1 cellular context compared by ENCODE assay signal in genomic region chr18:811192-812122, GRCh38.
TF ChIP-seq lines count a peak whose summit lies in the region.

No MANE protein-coding gene starts in this region.

TF ChIP-seq in K562, 482 proteins besides CTCF, POLR2A, EP300 and RAD21 (continued from another document):
- TF ChIP-seq ZMIZ1 (IDR thresholded peaks at IDR 0.05; ENCODE audit: low read depth in 2 of 2, low read length in 2 of 2) (no peak), SMAD4 (CRISPR knock-in tag; conservative IDR thresholded peaks at IDR 0.05) (peak; percentile 62; the same call in 1 of the 2 replicates), RERE (CRISPR knock-in tag; IDR thresholded peaks at IDR 0.05; ENCODE audit: borderline replicate concordance) (peak; percentile 67; the same call in 1 of the 2 replicates), GABPB2 (CRISPR knock-in tag; conservative IDR thresholded peaks at IDR 0.05) (no peak), RBM22 (IDR thresholded peaks at IDR 0.05; ENCODE audit: low read depth, low read length, poor library complexity, severe bottlenecking) (peak; percentile 70), CHD1 (IDR thresholded peaks at IDR 0.05; ENCODE audit: low read length) (peak; percentile 90), TBP (optimal IDR thresholded peaks at IDR 0.05; ENCODE audit: low read depth, low read length) (peak; percentile 21), RBM14 (IDR thresholded peaks at IDR 0.05; ENCODE audit: borderline replicate concordance, insufficient read depth, low read depth, low read length) (peak; percentile 79; the same call in 1 of the 2 replicates), PCBP1 (IDR thresholded peaks at IDR 0.05; ENCODE audit: low read depth, low read length, poor library complexity, severe bottlenecking) (peak; percentile 90), ZNF431 (CRISPR knock-in tag; IDR thresholded peaks at IDR 0.05) (peak; percentile 77), ESRRA (IDR thresholded peaks at IDR 0.05; ENCODE audit: borderline replicate concordance, low read depth) (no peak), AFF1 (IDR thresholded peaks at IDR 0.05; ENCODE audit: low read depth in 1 of 2, partially characterized antibody in 2 of 2) (peak in 1 of 2 experiments; percentile 38), ZNF511 (CRISPR knock-in tag; IDR thresholded peaks at IDR 0.05) (peak; percentile 86; the same call in 1 of the 2 replicates), ZNF239 (CRISPR knock-in tag; IDR thresholded peaks at IDR 0.05) (no peak), POU5F1 (IDR thresholded peaks at IDR 0.05; ENCODE audit: borderline replicate concordance, low read depth, low read length, partially characterized antibody) (no peak), SP1 (CRISPR knock-in tag; IDR thresholded peaks at IDR 0.05) (0 out of 2 replicates have a peak, but pooled peaks have one; percentile 8), ZNF592 (IDR thresholded peaks at IDR 0.05) (no peak), SAP30 (IDR thresholded peaks at IDR 0.05; ENCODE audit: borderline replicate concordance, insufficient read depth, low read depth, low read length, poor library complexity, severe bottlenecking) (peak; percentile 81), FUS (optimal IDR thresholded peaks at IDR 0.05; ENCODE audit: low read depth, low read length) (peak; percentile 9), CGGBP1 (CRISPR knock-in tag; IDR thresholded peaks at IDR 0.05) (peak; percentile 16; the same call in 1 of the 2 replicates), ARNT (IDR thresholded peaks at IDR 0.05) (0 out of 4 replicates have a peak, but pooled peaks of 1 of the 2 experiments have one; percentile 40), PTBP1 (IDR thresholded peaks at IDR 0.05; ENCODE audit: low read depth, low read length) (0 out of 2 replicates have a peak, but pooled peaks have one; percentile 56), ZNF12 (CRISPR knock-in tag; IDR thresholded peaks at IDR 0.05) (0 out of 2 replicates have a peak, but pooled peaks have one; percentile 35), NR1H2 (CRISPR knock-in tag; IDR thresholded peaks at IDR 0.05) (0 out of 2 replicates have a peak, but pooled peaks have one; percentile 22), MAFK (IDR thresholded peaks at IDR 0.05; ENCODE audit: low read length) (no peak)
- TF ChIP-seq, protein P1, sequence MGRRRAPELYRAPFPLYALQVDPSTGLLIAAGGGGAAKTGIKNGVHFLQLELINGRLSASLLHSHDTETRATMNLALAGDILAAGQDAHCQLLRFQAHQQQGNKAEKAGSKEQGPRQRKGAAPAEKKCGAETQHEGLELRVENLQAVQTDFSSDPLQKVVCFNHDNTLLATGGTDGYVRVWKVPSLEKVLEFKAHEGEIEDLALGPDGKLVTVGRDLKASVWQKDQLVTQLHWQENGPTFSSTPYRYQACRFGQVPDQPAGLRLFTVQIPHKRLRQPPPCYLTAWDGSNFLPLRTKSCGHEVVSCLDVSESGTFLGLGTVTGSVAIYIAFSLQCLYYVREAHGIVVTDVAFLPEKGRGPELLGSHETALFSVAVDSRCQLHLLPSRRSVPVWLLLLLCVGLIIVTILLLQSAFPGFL (CRISPR knock-in tag; IDR thresholded peaks at IDR 0.05): no peak
- TF ChIP-seq, protein P2, sequence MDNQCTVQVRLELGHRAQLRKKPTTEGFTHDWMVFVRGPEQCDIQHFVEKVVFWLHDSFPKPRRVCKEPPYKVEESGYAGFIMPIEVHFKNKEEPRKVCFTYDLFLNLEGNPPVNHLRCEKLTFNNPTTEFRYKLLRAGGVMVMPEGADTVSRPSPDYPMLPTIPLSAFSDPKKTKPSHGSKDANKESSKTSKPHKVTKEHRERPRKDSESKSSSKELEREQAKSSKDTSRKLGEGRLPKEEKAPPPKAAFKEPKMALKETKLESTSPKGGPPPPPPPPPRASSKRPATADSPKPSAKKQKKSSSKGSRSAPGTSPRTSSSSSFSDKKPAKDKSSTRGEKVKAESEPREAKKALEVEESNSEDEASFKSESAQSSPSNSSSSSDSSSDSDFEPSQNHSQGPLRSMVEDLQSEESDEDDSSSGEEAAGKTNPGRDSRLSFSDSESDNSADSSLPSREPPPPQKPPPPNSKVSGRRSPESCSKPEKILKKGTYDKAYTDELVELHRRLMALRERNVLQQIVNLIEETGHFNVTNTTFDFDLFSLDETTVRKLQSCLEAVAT (IDR thresholded peaks at IDR 0.05): peak; percentile 30 to 94; a peak in 2 of 4 replicates
- TF ChIP-seq, protein P3, sequence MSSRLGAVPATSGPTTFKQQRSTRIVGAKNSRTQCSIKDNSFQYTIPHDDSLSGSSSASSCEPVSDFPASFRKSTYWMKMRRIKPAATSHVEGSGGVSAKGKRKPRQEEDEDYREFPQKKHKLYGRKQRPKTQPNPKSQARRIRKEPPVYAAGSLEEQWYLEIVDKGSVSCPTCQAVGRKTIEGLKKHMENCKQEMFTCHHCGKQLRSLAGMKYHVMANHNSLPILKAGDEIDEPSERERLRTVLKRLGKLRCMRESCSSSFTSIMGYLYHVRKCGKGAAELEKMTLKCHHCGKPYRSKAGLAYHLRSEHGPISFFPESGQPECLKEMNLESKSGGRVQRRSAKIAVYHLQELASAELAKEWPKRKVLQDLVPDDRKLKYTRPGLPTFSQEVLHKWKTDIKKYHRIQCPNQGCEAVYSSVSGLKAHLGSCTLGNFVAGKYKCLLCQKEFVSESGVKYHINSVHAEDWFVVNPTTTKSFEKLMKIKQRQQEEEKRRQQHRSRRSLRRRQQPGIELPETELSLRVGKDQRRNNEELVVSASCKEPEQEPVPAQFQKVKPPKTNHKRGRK (tag; IDR thresholded peaks at IDR 0.05): no peak
TF ChIP-seq in K562: peak in this region for 45.
